ENCODE assay signal across 17 cellular contexts in genomic region chr1:29499101-29499650, GRCh38.
"Had no signal": no experiment of that assay in that cellular context is flagged by ENCODE, and none has a peak within 500 bp of the region (broad histone marks: within the 10 kb centered on the region; RNA-seq: fewer than 3 reads in every experiment).

No MANE protein-coding gene starts in this region.

- H3K9ac ChIP-seq: SK-N-SH had no signal

- H3K4me3 ChIP-seq: esophagus muscularis mucosa, gastroesophageal sphincter, heart left ventricle, suprapubic skin had no signal

- H3K9me3 ChIP-seq: neutrophil, SK-N-SH had no signal

- H3K27me3 ChIP-seq: neutrophil had no signal

- DNase-seq: activated CD4-positive, alpha-beta memory T cell treated with anti-CD3 and anti-CD28 coated beads, Interleukin-2, amount 10 ng/mL, durations not matched to agents 7 days and 5 days; activated CD4-positive, alpha-beta T cell treated with anti-CD3 and anti-CD28 coated beads for 48 hours; activated CD4-positive, CD25-positive, alpha-beta regulatory T cell; activated gamma-delta T cell; activated T-cell treated with anti-CD3 and anti-CD28 coated beads, Interleukin-2, amount 50 U/mL, for 48 hours; effector memory CD4-positive, alpha-beta T cell; heart left ventricle; kidney glomerular epithelial cell; left ventricle myocardium superior; SK-N-SH; stimulated activated CD4-positive, alpha-beta T cell treated with anti-CD3 and anti-CD28 coated beads, Interleukin-2, amount 100 ng/mL, for 24 hours; T-cell had no signal

- H3K4me2 ChIP-seq: SK-N-SH had no signal

- H3K27ac ChIP-seq: esophagus muscularis mucosa, gastroesophageal sphincter, heart left ventricle, neutrophil, suprapubic skin had no signal

- FAIRE-seq: endothelial cell of umbilical vein had no signal

- H3K36me3 ChIP-seq: esophagus muscularis mucosa, gastroesophageal sphincter, heart left ventricle, neutrophil, suprapubic skin had no signal
